ENCODE assay signal across 1 cellular context in the genomic region with DNA sequence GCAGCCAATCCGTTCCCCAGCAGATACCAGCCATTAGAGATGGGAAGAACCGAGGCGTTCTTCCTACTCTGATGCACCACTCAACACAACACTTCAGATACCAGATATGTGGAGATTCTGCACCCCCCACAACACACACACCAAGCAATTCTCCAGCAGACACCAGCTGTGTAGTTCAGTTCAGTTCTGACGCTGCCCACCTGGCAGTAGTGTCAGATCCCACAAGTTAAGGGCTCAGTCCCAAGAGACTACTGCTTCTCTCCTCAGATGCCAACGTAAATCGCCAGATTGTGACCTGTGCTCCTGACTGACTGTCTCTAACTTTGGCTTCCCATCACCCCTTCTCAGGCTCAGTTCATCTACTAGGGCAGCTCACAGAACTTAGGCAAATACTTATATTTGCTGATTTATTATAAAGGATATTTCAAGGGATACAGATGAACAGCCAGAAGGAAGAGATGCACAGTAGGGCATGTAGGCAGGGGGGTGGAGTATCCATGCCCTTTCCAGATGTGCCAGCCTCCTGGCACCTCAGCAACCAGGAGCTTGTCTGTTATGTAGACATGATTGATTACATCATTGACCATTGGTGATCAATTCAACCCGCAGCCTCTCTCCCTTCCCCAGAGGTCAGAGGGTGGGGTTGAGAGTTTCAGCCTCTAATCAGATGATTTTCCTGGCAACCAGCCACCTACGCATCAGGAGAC.
A peak's percentile ranks its signal among the peaks of the same experiment; 100 is the strongest.
TF ChIP-seq lines count a peak whose summit lies in the region.

No MANE protein-coding gene starts in this region.

TF ChIP-seq in HepG2, 621 proteins besides CTCF, POLR2A, EP300 and RAD21 (continued from another document):
- TF ChIP-seq, protein P1, sequence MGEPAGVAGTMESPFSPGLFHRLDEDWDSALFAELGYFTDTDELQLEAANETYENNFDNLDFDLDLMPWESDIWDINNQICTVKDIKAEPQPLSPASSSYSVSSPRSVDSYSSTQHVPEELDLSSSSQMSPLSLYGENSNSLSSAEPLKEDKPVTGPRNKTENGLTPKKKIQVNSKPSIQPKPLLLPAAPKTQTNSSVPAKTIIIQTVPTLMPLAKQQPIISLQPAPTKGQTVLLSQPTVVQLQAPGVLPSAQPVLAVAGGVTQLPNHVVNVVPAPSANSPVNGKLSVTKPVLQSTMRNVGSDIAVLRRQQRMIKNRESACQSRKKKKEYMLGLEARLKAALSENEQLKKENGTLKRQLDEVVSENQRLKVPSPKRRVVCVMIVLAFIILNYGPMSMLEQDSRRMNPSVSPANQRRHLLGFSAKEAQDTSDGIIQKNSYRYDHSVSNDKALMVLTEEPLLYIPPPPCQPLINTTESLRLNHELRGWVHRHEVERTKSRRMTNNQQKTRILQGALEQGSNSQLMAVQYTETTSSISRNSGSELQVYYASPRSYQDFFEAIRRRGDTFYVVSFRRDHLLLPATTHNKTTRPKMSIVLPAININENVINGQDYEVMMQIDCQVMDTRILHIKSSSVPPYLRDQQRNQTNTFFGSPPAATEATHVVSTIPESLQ (CRISPR knock-in tag; conservative IDR thresholded peaks at IDR 0.05) = no peak
- no peak for TF ChIP-seq TRIM24 (CRISPR knock-in tag; IDR thresholded peaks at IDR 0.05)
- TF ChIP-seq ZSCAN30 (CRISPR knock-in tag; IDR thresholded peaks at IDR 0.05) = no peak
- 0 out of 2 replicates have a peak, but pooled peaks have one; percentile 12 for TF ChIP-seq ZFX (CRISPR knock-in tag; IDR thresholded peaks at IDR 0.05; ENCODE audit: low read depth)
- 0 out of 2 replicates have a peak, but pooled peaks have one; percentile 13 for TF ChIP-seq NFKBIZ (CRISPR knock-in tag; IDR thresholded peaks at IDR 0.05)
- TF ChIP-seq MXD4 (CRISPR knock-in tag; IDR thresholded peaks at IDR 0.05) = no peak
- TF ChIP-seq ZNF781 (CRISPR knock-in tag; IDR thresholded peaks at IDR 0.05; ENCODE audit: borderline replicate concordance, not compliant biosample characterization) = peak; percentile 29
- TF ChIP-seq JARID2 (CRISPR knock-in tag; IDR thresholded peaks at IDR 0.05; ENCODE audit: insufficient replicate concordance) = no peak
- no peak for TF ChIP-seq SMC3 (IDR thresholded peaks at IDR 0.05; ENCODE audit: low read length)
- TF ChIP-seq TAF15 (IDR thresholded peaks at IDR 0.05; ENCODE audit: low read depth, low read length, poor library complexity, severe bottlenecking) = no peak
- no peak for TF ChIP-seq ZNF3 (CRISPR knock-in tag; IDR thresholded peaks at IDR 0.05)
- TF ChIP-seq ZFP36L2 (CRISPR knock-in tag; IDR thresholded peaks at IDR 0.05) = no peak
- no peak for TF ChIP-seq ZFP90 (CRISPR knock-in tag; IDR thresholded peaks at IDR 0.05; ENCODE audit: borderline replicate concordance)
- no peak for TF ChIP-seq ZNF597 (CRISPR knock-in tag; IDR thresholded peaks at IDR 0.05)
- TF ChIP-seq, protein P2, sequence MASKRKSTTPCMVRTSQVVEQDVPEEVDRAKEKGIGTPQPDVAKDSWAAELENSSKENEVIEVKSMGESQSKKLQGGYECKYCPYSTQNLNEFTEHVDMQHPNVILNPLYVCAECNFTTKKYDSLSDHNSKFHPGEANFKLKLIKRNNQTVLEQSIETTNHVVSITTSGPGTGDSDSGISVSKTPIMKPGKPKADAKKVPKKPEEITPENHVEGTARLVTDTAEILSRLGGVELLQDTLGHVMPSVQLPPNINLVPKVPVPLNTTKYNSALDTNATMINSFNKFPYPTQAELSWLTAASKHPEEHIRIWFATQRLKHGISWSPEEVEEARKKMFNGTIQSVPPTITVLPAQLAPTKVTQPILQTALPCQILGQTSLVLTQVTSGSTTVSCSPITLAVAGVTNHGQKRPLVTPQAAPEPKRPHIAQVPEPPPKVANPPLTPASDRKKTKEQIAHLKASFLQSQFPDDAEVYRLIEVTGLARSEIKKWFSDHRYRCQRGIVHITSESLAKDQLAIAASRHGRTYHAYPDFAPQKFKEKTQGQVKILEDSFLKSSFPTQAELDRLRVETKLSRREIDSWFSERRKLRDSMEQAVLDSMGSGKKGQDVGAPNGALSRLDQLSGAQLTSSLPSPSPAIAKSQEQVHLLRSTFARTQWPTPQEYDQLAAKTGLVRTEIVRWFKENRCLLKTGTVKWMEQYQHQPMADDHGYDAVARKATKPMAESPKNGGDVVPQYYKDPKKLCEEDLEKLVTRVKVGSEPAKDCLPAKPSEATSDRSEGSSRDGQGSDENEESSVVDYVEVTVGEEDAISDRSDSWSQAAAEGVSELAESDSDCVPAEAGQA (IDR thresholded peaks at IDR 0.05; ENCODE audit: low read depth) = no peak
- TF ChIP-seq, protein P2 (CRISPR knock-in tag; IDR thresholded peaks at IDR 0.05; ENCODE audit: borderline replicate concordance) = no peak
- TF ChIP-seq ZNF251 (CRISPR knock-in tag; IDR thresholded peaks at IDR 0.05) = no peak
- peak; percentile 44 for TF ChIP-seq ATF7 (IDR thresholded peaks at IDR 0.05)
- no peak for TF ChIP-seq ATF7 (CRISPR knock-in tag; IDR thresholded peaks at IDR 0.05)
- no peak for TF ChIP-seq RFXANK (CRISPR knock-in tag; IDR thresholded peaks at IDR 0.05)
- 0 out of 2 replicates have a peak, but pooled peaks have one; percentile 25 for TF ChIP-seq CHD4 (IDR thresholded peaks at IDR 0.05; ENCODE audit: borderline replicate concordance, low read length)
- no peak for TF ChIP-seq PHF5A (CRISPR knock-in tag; IDR thresholded peaks at IDR 0.05; ENCODE audit: low read depth, unreplicated experiment)
- 0 out of 2 replicates have a peak, but pooled peaks have one; percentile 17 for TF ChIP-seq ZUFSP (CRISPR knock-in tag; IDR thresholded peaks at IDR 0.05; ENCODE audit: borderline replicate concordance)
- peak; percentile 64 for TF ChIP-seq ZSCAN25 (CRISPR knock-in tag; IDR thresholded peaks at IDR 0.05)
- TF ChIP-seq ZMYM4 (CRISPR knock-in tag; IDR thresholded peaks at IDR 0.05) = peak; percentile 33; the same call in 1 of the 2 replicates
- peak; percentile 7; the same call in 1 of the 2 replicates for TF ChIP-seq HOXA3 (CRISPR knock-in tag; IDR thresholded peaks at IDR 0.05)
- no peak for TF ChIP-seq FOSL2 (CRISPR knock-in tag; IDR thresholded peaks at IDR 0.05)
- no peak for TF ChIP-seq ZNF232 (CRISPR knock-in tag; IDR thresholded peaks at IDR 0.05; ENCODE audit: borderline replicate concordance)
- no peak for TF ChIP-seq ZNF10 (CRISPR knock-in tag; IDR thresholded peaks at IDR 0.05; ENCODE audit: borderline replicate concordance, low read depth)
- TF ChIP-seq NKX3-1 (CRISPR knock-in tag; IDR thresholded peaks at IDR 0.05) = no peak
- no peak for TF ChIP-seq MED13 (CRISPR knock-in tag; IDR thresholded peaks at IDR 0.05)
- TF ChIP-seq HNF4A (CRISPR knock-in tag; IDR thresholded peaks at IDR 0.05) = no peak
TF ChIP-seq in HepG2: peak in this region for 12.
